8 cellular contexts compared by ENCODE assay signal in genomic region chr2:206086683-206087350, GRCh38. TPM values are rescaled to one million over a fixed set of nuclear protein-coding genes. Genes with fewer than 3 reads are reported as not detected.
DNase-seq lines count a peak whose midpoint lies in the region; FAIRE-seq and TF ChIP-seq lines count a peak whose summit lies in the region.

No MANE protein-coding gene starts in this region.

- H3K27ac ChIP-seq in suprapubic skin, result peak overlapping the region; percentile 100

- no peaks in the 10 kb centered on the region for H3K9me3 ChIP-seq in suprapubic skin

- peak overlapping the region; percentile 94 for H3K4me3 ChIP-seq in suprapubic skin

- H3K4me1 ChIP-seq in suprapubic skin, result peaks cover 24% of the 10 kb centered on the region

- WGBS in suprapubic skin, result 4% methylated on average over 4 of the region's 4 CpGs

- no peaks in the 10 kb centered on the region for H3K27me3 ChIP-seq in suprapubic skin

- peak; percentile 75 for FAIRE-seq in G401.6 (lab: Jason Lieb, UNC)

- TF ChIP-seq EP300 in suprapubic skin (IDR thresholded peaks at IDR 0.05), result no peak

- peaks cover 4% of the 10 kb centered on the region for H3K36me3 ChIP-seq in suprapubic skin

- DNase-seq in NCI-H146 treated with DMSO at 0.1 percent for 48 hours (lab: John Stamatoyannopoulos, UW; ENCODE audit: unreplicated experiment), result peak; percentile 21
- peak; percentile 10 for DNase-seq in astrocyte of the hippocampus (ENCODE audit: low read depth, low spot score)
- peak; percentile 18 for DNase-seq in kidney tubule cell (ENCODE audit: low spot score)
- no peak for DNase-seq in suprapubic skin (ENCODE audit: low spot score in 2 of 2)
- DNase-seq in GM20000 (ENCODE audit: low spot score), result no peak
- DNase-seq in COLO829 (ENCODE audit: low spot score), result no peak
- DNase-seq in iPS-NIHi7 (ENCODE audit: extremely low spot score), result no peak

- TF ChIP-seq CTCF in suprapubic skin (IDR thresholded peaks at IDR 0.05) (no peak), GM20000 (IDR thresholded peaks at IDR 0.05; ENCODE audit: extremely low read depth, missing control alignments) (no peak)

- no peak for TF ChIP-seq POLR2A in suprapubic skin (IDR thresholded peaks at IDR 0.05)

RNA-seq across cellular contexts. Expression of gene INO80D, which starts 0.8 kb away (rescaled TPM):
- 10 to 100 TPM; 24.2 to 51.4 (median 32.5) TPM for total RNA-seq in suprapubic skin

Comparison
In these comparisons a context has a peak if more than half of its experiments do, and no peak if none do; other contexts are left out.
1. DNase-seq: peak in NCI-H146 treated with DMSO at 0.1 percent for 48 hours (single experiment), astrocyte of the hippocampus (single experiment) and kidney tubule cell (single experiment); none in suprapubic skin (0 of 2), GM20000 (single experiment), COLO829 (single experiment) and iPS-NIHi7 (single experiment).